In genomic region chr2:226836548-226836885, GRCh38 we compare ENCODE assay signal across 8 cellular contexts. TPM values are rescaled to one million over a fixed set of nuclear protein-coding genes. Genes with fewer than 3 reads are reported as not detected.
A peak's percentile ranks its signal among the peaks of the same experiment; 100 is the strongest.
DNase-seq lines count a peak whose midpoint lies in the region; ATAC-seq and TF ChIP-seq lines count a peak whose summit lies in the region.

No MANE protein-coding gene starts in this region.

- WGBS in endodermal cell (ENCODE audit: insufficient coverage in 1 of 2, insufficient read length in 1 of 2), 2 experiments: 51% methylated on average over 6 of the region's 6 CpGs

- H3K4me3 Mint-ChIP-seq in CD14-positive monocyte (peak overlapping the region; percentile 88 to 93), endodermal cell (peak overlapping the region; percentile 77)

- H3K4me1 Mint-ChIP-seq in CD14-positive monocyte (peaks cover 20% of the 10 kb centered on the region), endodermal cell (peaks cover 11% of the 10 kb centered on the region)

- no peaks in the 10 kb centered on the region for H3K27me3 Mint-ChIP-seq in CD14-positive monocyte (ENCODE audit: low read depth in 3 of 3)
- H3K27me3 Mint-ChIP-seq in endodermal cell (ENCODE audit: insufficient read depth): peaks cover 5% of the 10 kb centered on the region

- H3K36me3 ChIP-seq in endodermal cell (ENCODE audit: control insufficient read depth, insufficient read depth, low read length): no peaks in the 10 kb centered on the region
- peaks cover 4% of the 10 kb centered on the region for H3K36me3 ChIP-seq in osteoblast (ENCODE audit: insufficient read depth, low read length)

- H3K79me2 ChIP-seq in osteoblast (ENCODE audit: insufficient read depth, low read length): peaks cover 27% of the 10 kb centered on the region

- no peaks in the 10 kb centered on the region for H4K20me1 ChIP-seq in osteoblast (ENCODE audit: insufficient read depth, low read length)

- H3K36me3 Mint-ChIP-seq in CD14-positive monocyte: peaks cover 21 to 22% of the 10 kb centered on the region in 2 donors
- peaks cover 10% of the 10 kb centered on the region for H3K36me3 Mint-ChIP-seq in endodermal cell (ENCODE audit: low read depth)

- TF ChIP-seq CTCF in CD14-positive monocyte (IDR thresholded peaks at IDR 0.05): no peak
- TF ChIP-seq CTCF in NB4 (IDR thresholded peaks at IDR 0.05; ENCODE audit: low read depth, low read length): no peak
- no peak for TF ChIP-seq CTCF in endodermal cell (conservative IDR thresholded peaks at IDR 0.05)
- TF ChIP-seq CTCF in osteoblast (IDR thresholded peaks at IDR 0.05; ENCODE audit: extremely low read depth, low read depth, low read length): no peak

- peak overlapping the region; percentile 91 for H3K4me3 ChIP-seq in NB4 (ENCODE audit: low read depth, low read length)
- H3K4me3 ChIP-seq in endodermal cell (ENCODE audit: low read length): peak overlapping the region; percentile 90
- peak overlapping the region; percentile 90 for H3K4me3 ChIP-seq in osteoblast (ENCODE audit: insufficient read depth, low read length)

- no peak for TF ChIP-seq POLR2A in NB4 (IDR thresholded peaks at IDR 0.05; ENCODE audit: extremely low read depth, insufficient read length)

- peak overlapping the region; percentile 93 for H3K4me2 ChIP-seq in osteoblast (ENCODE audit: insufficient read depth, low read length)

- H3K9me3 ChIP-seq in endodermal cell (ENCODE audit: control insufficient read depth, low read length) (no peaks in the 10 kb centered on the region), osteoblast (ENCODE audit: low read depth, low read length) (no peaks in the 10 kb centered on the region)

- H3K4me1 ChIP-seq in endodermal cell (ENCODE audit: control insufficient read depth, insufficient read depth, low read length) (no peaks in the 10 kb centered on the region), osteoblast (ENCODE audit: insufficient read depth, low read length) (peaks cover 11% of the 10 kb centered on the region)

- intact Hi-C loops in CD14-positive monocyte (cut with micrococcal nuclease): no loop called here

- H3K27ac Mint-ChIP-seq in CD14-positive monocyte: peak overlapping the region; percentile 96 to 99 (median 98)
- peak overlapping the region; percentile 96 for H3K27ac Mint-ChIP-seq in endodermal cell

- ATAC-seq in GM21528 (IDR thresholded peaks at IDR 0.05; ENCODE audit: low FRiP score, unreplicated experiment): peak; percentile 8

- H3K27me3 ChIP-seq in endodermal cell (ENCODE audit: control insufficient read depth, insufficient read depth, low read length, poor library complexity, severe bottlenecking) (no peaks in the 10 kb centered on the region), osteoblast (ENCODE audit: insufficient read depth, low read length) (no peaks in the 10 kb centered on the region)

- DNase-seq in CD14-positive monocyte (ENCODE audit: low spot score) (no peak), NB4 (ENCODE audit: low read depth) (no peak), endodermal cell (no peak), osteoblast (ENCODE audit: insufficient read length, low spot score, missing footprints) (no peak), dermis blood vessel endothelial cell (no peak), NCI-H1048 (lab: John Stamatoyannopoulos, UW) (no peak), NCI-H1436 treated with DMSO at 0.1 percent for 48 hours (lab: John Stamatoyannopoulos, UW) (no peak)

- peaks cover 0 to 3% (median 0%) of the 10 kb centered on the region in 7 donors for H3K9me3 Mint-ChIP-seq in CD14-positive monocyte
- H3K9me3 Mint-ChIP-seq in endodermal cell: no peaks in the 10 kb centered on the region

- peak overlapping the region; percentile 96 for H2AFZ ChIP-seq in osteoblast (ENCODE audit: low read length)

- peak overlapping the region; percentile 71 for H3K9ac ChIP-seq in endodermal cell (ENCODE audit: extremely low read depth, low read length, poor library complexity, severe bottlenecking)

- H3K27ac ChIP-seq in endodermal cell (ENCODE audit: low read depth, low read length) (peak overlapping the region; percentile 77), osteoblast (ENCODE audit: low read depth, low read length) (peak overlapping the region; percentile 95)

RNA-seq across cellular contexts. Expression of gene RHBDD1, which starts 0.7 kb away (rescaled TPM):
- polyA plus RNA-seq in CD14-positive monocyte: 10 to 100 TPM; 15.5 to 19.5 TPM
- 10 to 100 TPM; 35.2 to 46.2 TPM for total RNA-seq in endodermal cell
- polyA plus RNA-seq in endodermal cell (2013, experiment 1 of 2): 24.5 TPM
- 19.1 TPM for polyA plus RNA-seq in endodermal cell (2013, experiment 2 of 2)
- total RNA-seq in osteoblast: 24.2 and 25.3 TPM in 2 replicates
- total RNA-seq in dermis blood vessel endothelial cell: 14.3 and 16.0 TPM in 2 replicates

RNA-seq across cellular contexts. Expression of gene IRS1, which starts 36.9 kb away (rescaled TPM):
- polyA plus RNA-seq in CD14-positive monocyte: under 1 TPM in 1 of 2 donors, not detected in 1; 0.10 TPM
- 10 to 100 TPM; 16.2 to 16.6 TPM for total RNA-seq in endodermal cell
- 17.0 TPM for polyA plus RNA-seq in endodermal cell (2013, experiment 1 of 2)
- polyA plus RNA-seq in endodermal cell (2013, experiment 2 of 2): 15.8 TPM
- 24.5 and 27.9 TPM in 2 replicates for total RNA-seq in osteoblast
- total RNA-seq in dermis blood vessel endothelial cell: 0.17 and 0.23 TPM in 2 replicates

Comparison
In these comparisons a context has a peak if more than half of its experiments do, and no peak if none do; other contexts are left out.
1. RNA of gene IRS1, which starts 36.9 kb away (total RNA-seq): 24.5 to 27.9 TPM in osteoblast and 16.2 to 16.6 TPM in endodermal cell; 0.17 to 0.23 TPM in dermis blood vessel endothelial cell; every median in the first group is over 10 times any median in the second.
2. Peak in every context shown above with its lines, with median percentiles within 50 percentile points of each other: H3K4me3 ChIP-seq.